1 cellular context compared by ENCODE assay signal in genomic region chr19:45881082-45881908, GRCh38.
TF ChIP-seq lines count a peak whose summit lies in the region.

No MANE protein-coding gene starts in this region.

TF ChIP-seq in HEK293, 187 proteins besides CTCF, POLR2A, EP300 and RAD21 (continued from another document):
- TF ChIP-seq, protein P1, sequence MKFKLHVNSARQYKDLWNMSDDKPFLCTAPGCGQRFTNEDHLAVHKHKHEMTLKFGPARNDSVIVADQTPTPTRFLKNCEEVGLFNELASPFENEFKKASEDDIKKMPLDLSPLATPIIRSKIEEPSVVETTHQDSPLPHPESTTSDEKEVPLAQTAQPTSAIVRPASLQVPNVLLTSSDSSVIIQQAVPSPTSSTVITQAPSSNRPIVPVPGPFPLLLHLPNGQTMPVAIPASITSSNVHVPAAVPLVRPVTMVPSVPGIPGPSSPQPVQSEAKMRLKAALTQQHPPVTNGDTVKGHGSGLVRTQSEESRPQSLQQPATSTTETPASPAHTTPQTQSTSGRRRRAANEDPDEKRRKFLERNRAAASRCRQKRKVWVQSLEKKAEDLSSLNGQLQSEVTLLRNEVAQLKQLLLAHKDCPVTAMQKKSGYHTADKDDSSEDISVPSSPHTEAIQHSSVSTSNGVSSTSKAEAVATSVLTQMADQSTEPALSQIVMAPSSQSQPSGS (tag by site-specific recombination; IDR thresholded peaks at IDR 0.05; ENCODE audit: low read depth) = peak; percentile 96
